ENCODE assay signal across 1 cellular context in the genomic region with DNA sequence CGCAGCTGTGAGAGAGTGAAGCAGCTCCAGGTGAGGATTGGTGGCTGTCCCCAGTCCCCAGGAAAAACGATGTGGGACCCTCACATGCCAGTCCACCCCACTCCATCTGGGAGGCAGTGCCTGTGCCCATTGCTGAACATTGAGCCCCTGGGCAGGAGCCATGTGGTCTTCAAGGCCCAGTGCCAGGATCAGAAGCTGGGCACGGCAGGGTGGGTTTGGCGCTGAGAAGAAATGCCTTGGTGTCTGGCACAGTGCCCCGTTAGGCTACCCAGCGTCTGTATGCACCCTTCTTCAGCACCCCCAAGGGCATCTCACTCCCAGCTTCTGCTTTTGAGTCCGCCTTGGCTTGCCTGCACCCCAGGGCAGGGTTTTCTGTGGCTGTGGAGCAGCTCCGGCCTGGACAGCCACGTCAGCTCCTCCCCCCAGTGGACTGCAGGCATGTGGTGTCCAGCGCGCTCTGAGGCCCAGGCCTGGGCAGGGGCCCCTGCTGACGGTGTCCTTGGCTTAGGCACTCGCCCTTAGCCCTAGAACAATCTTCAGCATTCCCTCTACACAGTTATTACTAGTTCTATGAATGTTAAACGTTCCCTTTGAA.
TF ChIP-seq lines count a peak whose summit lies in the region.

No MANE protein-coding gene starts in this region.

TF ChIP-seq in HepG2, 621 proteins besides CTCF, POLR2A, EP300 and RAD21 (continued from another document):
- TF ChIP-seq, protein P1, sequence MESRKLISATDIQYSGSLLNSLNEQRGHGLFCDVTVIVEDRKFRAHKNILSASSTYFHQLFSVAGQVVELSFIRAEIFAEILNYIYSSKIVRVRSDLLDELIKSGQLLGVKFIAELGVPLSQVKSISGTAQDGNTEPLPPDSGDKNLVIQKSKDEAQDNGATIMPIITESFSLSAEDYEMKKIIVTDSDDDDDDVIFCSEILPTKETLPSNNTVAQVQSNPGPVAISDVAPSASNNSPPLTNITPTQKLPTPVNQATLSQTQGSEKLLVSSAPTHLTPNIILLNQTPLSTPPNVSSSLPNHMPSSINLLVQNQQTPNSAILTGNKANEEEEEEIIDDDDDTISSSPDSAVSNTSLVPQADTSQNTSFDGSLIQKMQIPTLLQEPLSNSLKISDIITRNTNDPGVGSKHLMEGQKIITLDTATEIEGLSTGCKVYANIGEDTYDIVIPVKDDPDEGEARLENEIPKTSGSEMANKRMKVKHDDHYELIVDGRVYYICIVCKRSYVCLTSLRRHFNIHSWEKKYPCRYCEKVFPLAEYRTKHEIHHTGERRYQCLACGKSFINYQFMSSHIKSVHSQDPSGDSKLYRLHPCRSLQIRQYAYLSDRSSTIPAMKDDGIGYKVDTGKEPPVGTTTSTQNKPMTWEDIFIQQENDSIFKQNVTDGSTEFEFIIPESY (CRISPR knock-in tag; IDR thresholded peaks at IDR 0.05) = peak; percentile 37; the same call in 1 of the 2 replicates
- TF ChIP-seq, protein P2, sequence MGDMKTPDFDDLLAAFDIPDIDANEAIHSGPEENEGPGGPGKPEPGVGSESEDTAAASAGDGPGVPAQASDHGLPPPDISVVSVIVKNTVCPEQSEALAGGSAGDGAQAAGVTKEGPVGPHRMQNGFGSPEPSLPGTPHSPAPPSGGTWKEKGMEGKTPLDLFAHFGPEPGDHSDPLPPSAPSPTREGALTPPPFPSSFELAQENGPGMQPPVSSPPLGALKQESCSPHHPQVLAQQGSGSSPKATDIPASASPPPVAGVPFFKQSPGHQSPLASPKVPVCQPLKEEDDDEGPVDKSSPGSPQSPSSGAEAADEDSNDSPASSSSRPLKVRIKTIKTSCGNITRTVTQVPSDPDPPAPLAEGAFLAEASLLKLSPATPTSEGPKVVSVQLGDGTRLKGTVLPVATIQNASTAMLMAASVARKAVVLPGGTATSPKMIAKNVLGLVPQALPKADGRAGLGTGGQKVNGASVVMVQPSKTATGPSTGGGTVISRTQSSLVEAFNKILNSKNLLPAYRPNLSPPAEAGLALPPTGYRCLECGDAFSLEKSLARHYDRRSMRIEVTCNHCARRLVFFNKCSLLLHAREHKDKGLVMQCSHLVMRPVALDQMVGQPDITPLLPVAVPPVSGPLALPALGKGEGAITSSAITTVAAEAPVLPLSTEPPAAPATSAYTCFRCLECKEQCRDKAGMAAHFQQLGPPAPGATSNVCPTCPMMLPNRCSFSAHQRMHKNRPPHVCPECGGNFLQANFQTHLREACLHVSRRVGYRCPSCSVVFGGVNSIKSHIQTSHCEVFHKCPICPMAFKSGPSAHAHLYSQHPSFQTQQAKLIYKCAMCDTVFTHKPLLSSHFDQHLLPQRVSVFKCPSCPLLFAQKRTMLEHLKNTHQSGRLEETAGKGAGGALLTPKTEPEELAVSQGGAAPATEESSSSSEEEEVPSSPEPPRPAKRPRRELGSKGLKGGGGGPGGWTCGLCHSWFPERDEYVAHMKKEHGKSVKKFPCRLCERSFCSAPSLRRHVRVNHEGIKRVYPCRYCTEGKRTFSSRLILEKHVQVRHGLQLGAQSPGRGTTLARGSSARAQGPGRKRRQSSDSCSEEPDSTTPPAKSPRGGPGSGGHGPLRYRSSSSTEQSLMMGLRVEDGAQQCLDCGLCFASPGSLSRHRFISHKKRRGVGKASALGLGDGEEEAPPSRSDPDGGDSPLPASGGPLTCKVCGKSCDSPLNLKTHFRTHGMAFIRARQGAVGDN (CRISPR knock-in tag; IDR thresholded peaks at IDR 0.05) = peak; percentile 74
- peak; percentile 17; the same call in 1 of the 2 replicates for TF ChIP-seq ZBTB38 (CRISPR knock-in tag; IDR thresholded peaks at IDR 0.05)
